9 cellular contexts compared by ENCODE assay signal in the genomic region with DNA sequence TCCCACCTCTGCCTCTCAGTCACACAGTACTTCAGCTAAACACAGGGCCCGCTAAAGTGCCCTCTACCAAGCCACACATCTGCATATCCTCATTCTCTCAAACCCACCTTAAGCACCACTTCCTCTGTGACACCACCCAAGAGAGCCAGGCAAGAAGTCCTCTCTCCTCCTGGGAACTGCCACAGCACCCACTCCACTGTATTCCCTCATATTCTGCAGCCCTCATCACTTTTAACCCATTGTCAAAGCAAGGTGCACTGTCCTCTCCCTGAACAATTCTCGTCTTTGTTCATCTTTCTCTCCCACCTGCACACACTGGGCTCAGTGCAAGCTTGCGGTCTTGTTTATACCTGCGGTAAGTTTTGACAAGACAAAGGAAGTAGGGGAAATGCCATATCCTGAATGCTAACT. TPM values are rescaled to one million over a fixed set of nuclear protein-coding genes. Genes with fewer than 3 reads are reported as not detected.
DNase-seq lines count a peak whose midpoint lies in the region; ATAC-seq, FAIRE-seq and TF ChIP-seq lines count a peak whose summit lies in the region.
"Had no signal": no experiment of that assay in that cellular context is flagged by ENCODE, and none has a peak within 500 bp of the region (broad histone marks: within the 10 kb centered on the region; RNA-seq: fewer than 3 reads in every experiment).

No MANE protein-coding gene starts in this region.

- H3K27me3 Mint-ChIP-seq in memory B cell, result no peaks in the 10 kb centered on the region

- DNase-seq in memory B cell (ENCODE audit: low spot score in 2 of 2) (peak in 1 of 2 donors; percentile 9), coronary artery (ENCODE audit: low spot score) (no peak), NCI-H82 treated with DMSO at 0.1 percent for 48 hours (lab: John Stamatoyannopoulos, UW; ENCODE audit: unreplicated experiment) (no peak), HTR-8/SVneo (ENCODE audit: insufficient read length, low spot score) (no peak), lower leg skin (ENCODE audit: low spot score in 2 of 2) (no peak)
- DNase-seq: SK-N-SH had no signal

- no peak for TF ChIP-seq CTCF in coronary artery (IDR thresholded peaks at IDR 0.05)
- no peak for TF ChIP-seq CTCF in lower leg skin (IDR thresholded peaks at IDR 0.05)

- H3K4me3 Mint-ChIP-seq in memory B cell, result peak overlapping the region; percentile 75

- no peak for FAIRE-seq in HTR-8/SVneo (lab: Jason Lieb, UNC)

- intact Hi-C loops in lower leg skin (cut with DNase I; ENCODE audit: low total_unique reads), result no loop called here

- TF ChIP-seq POLR2A in lower leg skin (IDR thresholded peaks at IDR 0.05), result no peak

- H3K4me1 Mint-ChIP-seq in memory B cell, result peaks cover 55% of the 10 kb centered on the region

- no peak overlapping the region for H3K27ac ChIP-seq in coronary artery

- H3K4me3 ChIP-seq in coronary artery (no peak overlapping the region), lower leg skin (ENCODE audit: low read depth, poor library complexity, severe bottlenecking) (no peak overlapping the region)

- H3K9me3 Mint-ChIP-seq in memory B cell, result no peaks in the 10 kb centered on the region

- ATAC-seq in GM18861 (IDR thresholded peaks at IDR 0.05; ENCODE audit: unreplicated experiment) (peak; percentile 43), GM21723 (IDR thresholded peaks at IDR 0.05; ENCODE audit: unreplicated experiment) (peak; percentile 55), HG03460 (IDR thresholded peaks at IDR 0.05; ENCODE audit: unreplicated experiment) (peak; percentile 53), memory B cell (ENCODE audit: low read depth) (peak; percentile 83)

- H3K27ac Mint-ChIP-seq in memory B cell, result peak overlapping the region; percentile 85

- WGBS in lower leg skin, 2 donors, result 84 to 90% methylated on average over 4 of the region's 4 CpGs

- H3K36me3 Mint-ChIP-seq in memory B cell, result peaks cover 4% of the 10 kb centered on the region

RNA-seq across cellular contexts. Expression of a gene that starts 13.6 kb away (rescaled TPM):
- total RNA-seq in lower leg skin, result 10 to 100 TPM; 49.2 to 85.7 (median 67.7) TPM

RNA-seq across cellular contexts. Expression of a gene that starts 15.7 kb away (rescaled TPM):
- 10 to 100 TPM in 2 of 4 donors, 1 to 10 TPM in 2; 4.6 to 15.4 (median 10.0) TPM for total RNA-seq in lower leg skin
